ENCODE assay signal across 9 cellular contexts in the genomic region with DNA sequence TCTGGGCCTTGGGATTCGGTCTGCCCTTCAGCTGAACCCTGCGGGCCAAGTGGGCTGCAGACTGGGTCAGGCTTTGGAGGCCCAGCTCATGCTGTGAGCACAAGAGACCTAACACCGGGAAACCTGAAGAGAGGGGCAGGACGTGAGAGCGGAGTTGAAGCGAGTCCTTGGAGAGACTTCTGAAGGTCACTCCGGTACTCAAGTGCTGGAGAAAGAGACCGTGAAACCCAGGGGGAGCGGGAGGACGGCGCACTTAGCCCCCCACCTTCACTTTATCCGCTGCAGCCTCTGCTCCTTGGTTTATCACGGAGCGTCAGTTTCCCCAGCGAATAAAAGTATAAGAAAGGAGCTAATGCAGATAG. TPM values are rescaled to one million over a fixed set of nuclear protein-coding genes. Genes with fewer than 3 reads are reported as not detected.
DNase-seq lines count a peak whose midpoint lies in the region; ATAC-seq and TF ChIP-seq lines count a peak whose summit lies in the region.
"Had no signal": no experiment of that assay in that cellular context is flagged by ENCODE, and none has a peak within 500 bp of the region (broad histone marks: within the 10 kb centered on the region; RNA-seq: fewer than 3 reads in every experiment).

No MANE protein-coding gene starts in this region.

- H3K9ac ChIP-seq in fibroblast of lung (ENCODE audit: insufficient read depth, low read length) = peak overlapping the region; percentile 89
- H3K9ac ChIP-seq in parathyroid adenoma = peak overlapping the region; percentile 95

- H3K4me2 ChIP-seq in fibroblast of lung (ENCODE audit: extremely low read depth, insufficient read depth, low read length) = peak overlapping the region; percentile 92
- H3K4me2 ChIP-seq in parathyroid adenoma (ENCODE audit: low read length) = peak overlapping the region; percentile 71

- intact Hi-C loops in A673 (cut with micrococcal nuclease; ENCODE audit: unreplicated experiment) = loop anchor here (2.0 to 5.0 kb wide), 2 partner anchors 119 to 235 kb away; no protein-coding TSS in a partner anchor

- CTCF ChIA-PET in A673 (lab: Charles Lee) (interaction anchor here (0.6 to 1.0 kb wide), 2 partner anchors 146 to 235 kb away, joined by 3 read pairs; no protein-coding TSS in a partner anchor), RWPE1 (lab: Yijun Ruan, JAX) (interaction anchor here (0.6 to 1.4 kb wide), 2 partner anchors 124 to 145 kb away, joined by 3 to 7 read pairs; no protein-coding TSS in a partner anchor)

- H3K9me3 ChIP-seq in A673 (ENCODE audit: low read depth, low read length, poor library complexity, severe bottlenecking) (no peaks in the 10 kb centered on the region), fibroblast of lung (ENCODE audit: control insufficient read depth, insufficient read depth, low read depth, low read length) (no peaks in the 10 kb centered on the region), parathyroid adenoma (ENCODE audit: control insufficient read depth, low read length) (no peaks in the 10 kb centered on the region)

- no peak for DNase-seq in A673 (ENCODE audit: low spot score)
- no peak for DNase-seq in RWPE1 (ENCODE audit: low spot score)
- no peak for DNase-seq in fibroblast of lung (ENCODE audit: low read depth in 2 of 2)
- no peak for DNase-seq in stimulated activated CD8-positive, alpha-beta memory T cell treated with anti-CD3 and anti-CD28 coated beads, Interleukin-4, amount 100 ng/mL, for 48 hours
- no peak for DNase-seq in GM19238 (ENCODE audit: insufficient read length, low spot score)
- DNase-seq in activated CD4-positive, alpha-beta T cell treated with anti-CD3 and anti-CD28 coated beads, Interleukin-2, amount 50 U/mL, for 48 hours = no peak

- ATAC-seq in GM21381 (IDR thresholded peaks at IDR 0.05; ENCODE audit: unreplicated experiment) = peak; percentile 18

- TSS peak; percentile 72 for BruUV-seq in A673 (replicated peaks; lab: Mats Ljungman, UMichigan)

- no peaks in the 10 kb centered on the region for H4K20me1 ChIP-seq in fibroblast of lung (ENCODE audit: control insufficient read depth, extremely low read depth, insufficient read depth, low read length)

- H3K4me3 ChIP-seq in A673 (ENCODE audit: low read depth, low read length, poor library complexity, severe bottlenecking) = peak overlapping the region; percentile 74
- peak overlapping the region; percentile 81 to 96 (median 93) for H3K4me3 ChIP-seq in fibroblast of lung (replicated peaks in 1 of 4; ENCODE audit: control extremely low read depth in 1 of 4, insufficient read depth in 1 of 4, low read depth in 3 of 4, low read length in 4 of 4)
- peak overlapping the region; percentile 97 for H3K4me3 ChIP-seq in parathyroid adenoma (ENCODE audit: low read depth, low read length)

- peaks cover 12% of the 10 kb centered on the region for H3K4me1 ChIP-seq in A673 (ENCODE audit: insufficient read depth, low read length, poor library complexity, severe bottlenecking)
- peaks cover 3% of the 10 kb centered on the region for H3K4me1 ChIP-seq in fibroblast of lung (ENCODE audit: control insufficient read depth, extremely low read depth, insufficient read depth, low read length)
- peaks cover 6% of the 10 kb centered on the region for H3K4me1 ChIP-seq in parathyroid adenoma

- TF ChIP-seq CTCF in A673 (conservative IDR thresholded peaks at IDR 0.05; ENCODE audit: low read depth, low read length) (no peak), RWPE1 (conservative IDR thresholded peaks at IDR 0.05; ENCODE audit: low read depth) (no peak), fibroblast of lung (conservative IDR thresholded peaks at IDR 0.05 in 1 of 2, IDR thresholded peaks at IDR 0.05 in 1 of 2; ENCODE audit: low read depth in 1 of 2, low read length in 2 of 2) (no peak), parathyroid adenoma (IDR thresholded peaks at IDR 0.05) (no peak)

- H3K36me3 ChIP-seq in A673 (ENCODE audit: insufficient read depth, low read length, poor library complexity, severe bottlenecking) (peaks cover 24% of the 10 kb centered on the region), fibroblast of lung (ENCODE audit: control insufficient read depth, insufficient read depth, low read length) (peaks cover 2% of the 10 kb centered on the region), parathyroid adenoma (ENCODE audit: control insufficient read depth, insufficient read depth, low read length) (no peaks in the 10 kb centered on the region)

- peak overlapping the region; percentile 96 for H2AFZ ChIP-seq in fibroblast of lung (ENCODE audit: low read length)
- H2AFZ ChIP-seq in parathyroid adenoma = peak overlapping the region; percentile 95

- peaks cover 50% of the 10 kb centered on the region for H3K79me2 ChIP-seq in fibroblast of lung (ENCODE audit: control insufficient read depth, insufficient read depth, low read length)
- peaks cover 27% of the 10 kb centered on the region for H3K79me2 ChIP-seq in parathyroid adenoma

- no peaks in the 10 kb centered on the region for H3K27me3 ChIP-seq in A673 (replicated peaks; ENCODE audit: insufficient read depth, low read depth, low read length, poor library complexity)
- no peaks in the 10 kb centered on the region for H3K27me3 ChIP-seq in fibroblast of lung (ENCODE audit: control insufficient read depth, insufficient read depth, low read length)
- no peaks in the 10 kb centered on the region for H3K27me3 ChIP-seq in parathyroid adenoma (ENCODE audit: control insufficient read depth, insufficient read depth, low read length)

- POLR2A ChIA-PET in A673 (lab: Charles Lee; ENCODE audit: low non-redundant PET) = interaction anchor here (0.6 kb wide), 1 partner anchor 141 kb away, joined by 10 read pairs; no protein-coding TSS in a partner anchor
- POLR2A ChIA-PET in RWPE1 (lab: Yijun Ruan, JAX; ENCODE audit: low non-redundant PET) = no interaction called here

- H3K27ac ChIP-seq in A673 (ENCODE audit: low read depth, low read length, poor library complexity, severe bottlenecking) (peak overlapping the region; percentile 98), RWPE1 (peak overlapping the region; percentile 87), fibroblast of lung (ENCODE audit: insufficient read depth, low read length) (peak overlapping the region; percentile 99), parathyroid adenoma (peak overlapping the region; percentile 95)

RNA-seq across cellular contexts. Expression of gene UQCRC2, which starts 0.4 kb away (rescaled TPM):
- total RNA-seq in A673 (2021) = 259 and 311 TPM in 2 replicates
- total RNA-seq in fibroblast of lung = 192 and 204 TPM in 2 replicates
- 181 and 207 TPM in 2 replicates for polyA plus RNA-seq in fibroblast of lung
- 159 and 162 TPM in 2 replicates for polyA plus RNA-seq in fibroblast of lung (2012)
- polyA minus RNA-seq in fibroblast of lung (ENCODE audit: low replicate concordance) = 31.7 and 75.9 TPM in 2 replicates

RNA-seq across cellular contexts. Expression of gene PDZD9, which starts 47.4 kb away (rescaled TPM):
- total RNA-seq in A673 (2021) (not detected in 2 replicates), fibroblast of lung (not detected in 2 replicates)
- polyA plus RNA-seq in fibroblast of lung = not detected in 2 replicates
- polyA plus RNA-seq in fibroblast of lung (2012) = not detected in 2 replicates
- polyA minus RNA-seq in fibroblast of lung (ENCODE audit: low replicate concordance) = not detected in 2 replicates
- total RNA-seq: lung microvascular endothelial cell had no signal

RNA-seq across cellular contexts. Expression of gene MOSMO, which starts 54.4 kb away (rescaled TPM):
- total RNA-seq in A673 (2021) (13.1 and 14.6 TPM in 2 replicates), fibroblast of lung (10.8 and 13.7 TPM in 2 replicates)
- polyA plus RNA-seq in fibroblast of lung = 14.0 and 15.4 TPM in 2 replicates
- polyA plus RNA-seq in fibroblast of lung (2012) = 10.0 and 13.6 TPM in 2 replicates
- polyA minus RNA-seq in fibroblast of lung (ENCODE audit: low replicate concordance) = 0.33 and 0.75 TPM in 2 replicates
